10 cellular contexts compared by ENCODE assay signal in the genomic region with DNA sequence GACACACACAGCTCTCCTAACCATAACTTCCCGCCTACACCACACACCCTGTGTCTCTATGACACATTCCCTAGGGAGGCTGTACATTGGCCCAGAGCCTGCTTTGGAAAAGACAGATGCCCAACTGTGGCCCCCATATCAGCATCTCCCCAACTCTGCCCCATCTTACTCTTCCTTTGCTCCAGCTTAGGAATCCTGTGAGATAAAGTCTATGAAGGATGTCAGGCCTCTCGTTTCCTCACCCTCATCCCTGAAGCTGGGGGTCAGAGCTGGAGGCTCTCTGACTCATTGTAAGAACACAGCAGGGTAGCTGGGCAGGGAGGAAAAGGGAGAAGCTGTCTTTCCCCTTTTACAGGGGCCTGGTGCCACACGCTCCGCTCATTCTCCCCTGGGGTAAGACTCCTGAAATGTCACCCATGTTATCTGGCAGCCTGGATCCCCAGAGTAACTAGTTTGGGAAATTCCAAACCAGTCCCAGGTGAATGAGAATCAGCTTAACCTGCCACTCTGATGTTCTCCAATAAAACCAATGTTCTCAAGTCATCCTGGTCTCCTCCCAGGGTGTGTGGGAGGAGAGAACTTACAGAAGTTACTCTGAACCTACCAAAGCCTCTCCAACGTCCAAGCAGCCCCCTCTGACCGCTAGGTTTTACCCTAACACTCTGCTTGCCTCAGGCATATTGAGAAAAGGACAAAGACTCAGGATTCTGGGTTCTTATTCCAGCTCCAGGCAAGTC. TPM values are rescaled to one million over a fixed set of nuclear protein-coding genes. Genes with fewer than 3 reads are reported as not detected.
DNase-seq lines count a peak whose midpoint lies in the region; ATAC-seq and TF ChIP-seq lines count a peak whose summit lies in the region.
"Had no signal": no experiment of that assay in that cellular context is flagged by ENCODE, and none has a peak within 500 bp of the region (broad histone marks: within the 10 kb centered on the region; RNA-seq: fewer than 3 reads in every experiment).

No MANE protein-coding gene starts in this region.

- peaks cover 0 to 33% (median 0%) of the 10 kb centered on the region in 3 donors for H3K36me3 ChIP-seq in tibial nerve

- no peaks in the 10 kb centered on the region for H3K27me3 ChIP-seq in tibial nerve

- in situ Hi-C loops in GM13976 (cut with MboI; ENCODE audit: low sequenced_read_pairs, unreplicated experiment) = no loop called here

- no peak for DNase-seq in activated naive CD8-positive, alpha-beta T cell treated with anti-CD3 and anti-CD28 coated beads, Interleukin-2, amount 50 U/mL, for 24 hours
- DNase-seq in activated T-helper 1 cell treated with anti-CD3 and anti-CD28 coated beads, Interleukin-12 subunit alpha, Interleukin-12 subunit beta, Interleukin-2, Interleukin-4 antibody, amounts not matched to agents 30 ng/mL and 10 ng/mL and 1 ng/mL, durations not matched to agents 14 hours and 24 hours and 36 hours (ENCODE audit: low spot score) = no peak
- DNase-seq in fibroblast of the aortic adventitia (ENCODE audit: low read depth) (peak; percentile 40), tibial nerve (ENCODE audit: low spot score in 2 of 2) (no peak), GM13976 (ENCODE audit: low spot score) (no peak)
- DNase-seq: stimulated activated CD4-positive, alpha-beta T cell treated with anti-CD3 and anti-CD28 coated beads, Interleukin-4, amount 100 ng/mL, for 1 hour had no signal

- WGBS in tibial nerve, 2 donors = 68 to 71% methylated on average over 6 of the region's 6 CpGs

- H3K27ac ChIP-seq in tibial nerve = peak overlapping the region in 3 of 4 donors; percentile 27 to 60 (median 43)

- H3K9me3 Mint-ChIP-seq in activated naive CD8-positive, alpha-beta T cell (ENCODE audit: low read depth) = no peaks in the 10 kb centered on the region
- H3K9me3 Mint-ChIP-seq in activated naive CD8-positive, alpha-beta T cell treated with anti-CD3 and anti-CD28 coated beads, Interleukin-2, amount 50 U/mL, for 24 hours = no peaks in the 10 kb centered on the region
- H3K9me3 Mint-ChIP-seq in activated T-helper 1 cell treated with anti-CD3 and anti-CD28 coated beads, Interleukin-12 subunit alpha, Interleukin-12 subunit beta, Interleukin-2, Interleukin-4 antibody, amounts not matched to agents 30 ng/mL and 10 ng/mL and 1 ng/mL, durations not matched to agents 14 hours and 24 hours and 36 hours = no peaks in the 10 kb centered on the region
- H3K9me3 Mint-ChIP-seq: activated T-helper 17 cell treated with anti-CD3 and anti-CD28 coated beads, Interleukin-2, amount 50 U/mL, for 72 hours had no signal

- no peak for TF ChIP-seq POLR2A in tibial nerve (IDR thresholded peaks at IDR 0.05)

- peaks cover 10% of the 10 kb centered on the region for H3K4me1 Mint-ChIP-seq in activated naive CD8-positive, alpha-beta T cell (ENCODE audit: low read depth)
- H3K4me1 Mint-ChIP-seq in activated naive CD8-positive, alpha-beta T cell treated with anti-CD3 and anti-CD28 coated beads, Interleukin-2, amount 50 U/mL, for 24 hours = peaks cover 10% of the 10 kb centered on the region
- peaks cover 8% of the 10 kb centered on the region for H3K4me1 Mint-ChIP-seq in activated T-helper 1 cell treated with anti-CD3 and anti-CD28 coated beads, Interleukin-12 subunit alpha, Interleukin-12 subunit beta, Interleukin-2, Interleukin-4 antibody, amounts not matched to agents 30 ng/mL and 10 ng/mL and 1 ng/mL, durations not matched to agents 14 hours and 24 hours and 36 hours (ENCODE audit: low read depth)

- H3K4me3 ChIP-seq in fibroblast of the aortic adventitia (ENCODE audit: low read depth, low read length) (no peak overlapping the region), tibial nerve (no peak overlapping the region)

- peak overlapping the region; percentile 9 for H3K4me3 Mint-ChIP-seq in activated naive CD8-positive, alpha-beta T cell
- no peak overlapping the region for H3K4me3 Mint-ChIP-seq in activated naive CD8-positive, alpha-beta T cell treated with anti-CD3 and anti-CD28 coated beads, Interleukin-2, amount 50 U/mL, for 24 hours
- peak overlapping the region; percentile 47 for H3K4me3 Mint-ChIP-seq in activated T-helper 1 cell treated with anti-CD3 and anti-CD28 coated beads, Interleukin-12 subunit alpha, Interleukin-12 subunit beta, Interleukin-2, Interleukin-4 antibody, amounts not matched to agents 30 ng/mL and 10 ng/mL and 1 ng/mL, durations not matched to agents 14 hours and 24 hours and 36 hours
- H3K4me3 Mint-ChIP-seq: activated T-helper 17 cell treated with anti-CD3 and anti-CD28 coated beads, Interleukin-2, amount 50 U/mL, for 72 hours had no signal

- ATAC-seq in activated naive CD8-positive, alpha-beta T cell treated with anti-CD3 and anti-CD28 coated beads, Interleukin-2, amount 50 U/mL, for 24 hours = no peak
- ATAC-seq in GM19395 (IDR thresholded peaks at IDR 0.05; ENCODE audit: unreplicated experiment) (no peak), GM18511 (IDR thresholded peaks at IDR 0.05; ENCODE audit: unreplicated experiment) (no peak)
- ATAC-seq: activated T-helper 17 cell treated with anti-CD3 and anti-CD28 coated beads, Interleukin-2, amount 50 U/mL, for 72 hours had no signal

- no peaks in the 10 kb centered on the region for H3K9me3 ChIP-seq in tibial nerve

- intact Hi-C loops in activated T-helper 1 cell treated with anti-CD3 and anti-CD28 coated beads, Interleukin-12 subunit alpha, Interleukin-12 subunit beta, Interleukin-2, Interleukin-4 antibody, amounts not matched to agents 30 ng/mL and 10 ng/mL and 1 ng/mL, durations not matched to agents 14 hours and 24 hours and 36 hours (cut with micrococcal nuclease) = no loop called here

- TF ChIP-seq EP300 in tibial nerve (IDR thresholded peaks at IDR 0.05) = no peak

- no peak overlapping the region for H3K27ac Mint-ChIP-seq in activated naive CD8-positive, alpha-beta T cell
- H3K27ac Mint-ChIP-seq in activated naive CD8-positive, alpha-beta T cell treated with anti-CD3 and anti-CD28 coated beads, Interleukin-2, amount 50 U/mL, for 24 hours = no peak overlapping the region
- no peak overlapping the region for H3K27ac Mint-ChIP-seq in activated T-helper 1 cell treated with anti-CD3 and anti-CD28 coated beads, Interleukin-12 subunit alpha, Interleukin-12 subunit beta, Interleukin-2, Interleukin-4 antibody, amounts not matched to agents 30 ng/mL and 10 ng/mL and 1 ng/mL, durations not matched to agents 14 hours and 24 hours and 36 hours
- H3K27ac Mint-ChIP-seq: activated T-helper 17 cell treated with anti-CD3 and anti-CD28 coated beads, Interleukin-2, amount 50 U/mL, for 72 hours had no signal

- no peak for TF ChIP-seq CTCF in fibroblast of the aortic adventitia (IDR thresholded peaks at IDR 0.05; ENCODE audit: insufficient read depth, low read length)
- TF ChIP-seq CTCF in tibial nerve (IDR thresholded peaks at IDR 0.05) = no peak
- no peak for TF ChIP-seq CTCF in GM13976 (IDR thresholded peaks at IDR 0.05; ENCODE audit: borderline replicate concordance, control extremely low read depth, extremely low read depth, insufficient read depth, missing control alignments)

- no peaks in the 10 kb centered on the region for H3K27me3 Mint-ChIP-seq in activated naive CD8-positive, alpha-beta T cell
- H3K27me3 Mint-ChIP-seq in activated naive CD8-positive, alpha-beta T cell treated with anti-CD3 and anti-CD28 coated beads, Interleukin-2, amount 50 U/mL, for 24 hours = no peaks in the 10 kb centered on the region
- H3K27me3 Mint-ChIP-seq in activated T-helper 1 cell treated with anti-CD3 and anti-CD28 coated beads, Interleukin-12 subunit alpha, Interleukin-12 subunit beta, Interleukin-2, Interleukin-4 antibody, amounts not matched to agents 30 ng/mL and 10 ng/mL and 1 ng/mL, durations not matched to agents 14 hours and 24 hours and 36 hours (ENCODE audit: insufficient read depth) = no peaks in the 10 kb centered on the region
- H3K27me3 Mint-ChIP-seq: activated T-helper 17 cell treated with anti-CD3 and anti-CD28 coated beads, Interleukin-2, amount 50 U/mL, for 72 hours had no signal

- peaks cover 0 to 41% (median 13%) of the 10 kb centered on the region in 4 donors for H3K4me1 ChIP-seq in tibial nerve

- H3K36me3 Mint-ChIP-seq in activated naive CD8-positive, alpha-beta T cell = peaks cover 3% of the 10 kb centered on the region
- peaks cover 8% of the 10 kb centered on the region for H3K36me3 Mint-ChIP-seq in activated naive CD8-positive, alpha-beta T cell treated with anti-CD3 and anti-CD28 coated beads, Interleukin-2, amount 50 U/mL, for 24 hours (ENCODE audit: low read depth)
- H3K36me3 Mint-ChIP-seq in activated T-helper 1 cell treated with anti-CD3 and anti-CD28 coated beads, Interleukin-12 subunit alpha, Interleukin-12 subunit beta, Interleukin-2, Interleukin-4 antibody, amounts not matched to agents 30 ng/mL and 10 ng/mL and 1 ng/mL, durations not matched to agents 14 hours and 24 hours and 36 hours (ENCODE audit: low read depth) = peaks cover 17% of the 10 kb centered on the region

RNA-seq across cellular contexts. Expression of gene RAPGEFL1, which starts 2.8 kb away (rescaled TPM):
- total RNA-seq in activated T-helper 1 cell treated with anti-CD3 and anti-CD28 coated beads, Interleukin-12 subunit alpha, Interleukin-12 subunit beta, Interleukin-2, Interleukin-4 antibody, amounts not matched to agents 30 ng/mL and 10 ng/mL and 1 ng/mL, durations not matched to agents 14 hours and 24 hours and 36 hours = 11.8 and 13.0 TPM in 2 replicates
- total RNA-seq in fibroblast of the aortic adventitia (ENCODE audit: low replicate concordance) (2.1 and 3.8 TPM in 2 replicates), tibial nerve (10 to 100 TPM in 1 of 4 donors, 1 to 10 TPM in 3; 4.8 to 30.0 (median 6.9) TPM)

RNA-seq across cellular contexts. Expression of gene WIPF2, which starts 39.0 kb away (rescaled TPM):
- total RNA-seq in activated T-helper 1 cell treated with anti-CD3 and anti-CD28 coated beads, Interleukin-12 subunit alpha, Interleukin-12 subunit beta, Interleukin-2, Interleukin-4 antibody, amounts not matched to agents 30 ng/mL and 10 ng/mL and 1 ng/mL, durations not matched to agents 14 hours and 24 hours and 36 hours = 25.8 and 27.6 TPM in 2 replicates
- total RNA-seq in fibroblast of the aortic adventitia (ENCODE audit: low replicate concordance) (4.1 and 9.6 TPM in 2 replicates), tibial nerve (10 to 100 TPM in 2 of 4 donors, 1 to 10 TPM in 2; 7.7 to 11.1 (median 9.5) TPM)

RNA-seq across cellular contexts. Expression of gene CASC3, which starts 39.8 kb away (rescaled TPM):
- total RNA-seq in activated T-helper 1 cell treated with anti-CD3 and anti-CD28 coated beads, Interleukin-12 subunit alpha, Interleukin-12 subunit beta, Interleukin-2, Interleukin-4 antibody, amounts not matched to agents 30 ng/mL and 10 ng/mL and 1 ng/mL, durations not matched to agents 14 hours and 24 hours and 36 hours = 117 TPM in 2 replicates
- total RNA-seq in fibroblast of the aortic adventitia (ENCODE audit: low replicate concordance) = 53.3 and 83.6 TPM in 2 replicates
- 100 to 1,000 TPM in 1 of 4 donors, 10 to 100 TPM in 3; 85.2 to 122 (median 93.4) TPM for total RNA-seq in tibial nerve

RNA-seq across cellular contexts. Expression of gene MSL1, which starts 58.3 kb away (rescaled TPM):
- 87.6 and 88.2 TPM in 2 replicates for total RNA-seq in activated T-helper 1 cell treated with anti-CD3 and anti-CD28 coated beads, Interleukin-12 subunit alpha, Interleukin-12 subunit beta, Interleukin-2, Interleukin-4 antibody, amounts not matched to agents 30 ng/mL and 10 ng/mL and 1 ng/mL, durations not matched to agents 14 hours and 24 hours and 36 hours
- total RNA-seq in fibroblast of the aortic adventitia (ENCODE audit: low replicate concordance) (64.1 and 162 TPM in 2 replicates), tibial nerve (100 to 1,000 TPM in 3 of 4 donors, 10 to 100 TPM in 1; 78.0 to 113 (median 107) TPM)
